8 cellular contexts compared by ENCODE assay signal in the genomic region with DNA sequence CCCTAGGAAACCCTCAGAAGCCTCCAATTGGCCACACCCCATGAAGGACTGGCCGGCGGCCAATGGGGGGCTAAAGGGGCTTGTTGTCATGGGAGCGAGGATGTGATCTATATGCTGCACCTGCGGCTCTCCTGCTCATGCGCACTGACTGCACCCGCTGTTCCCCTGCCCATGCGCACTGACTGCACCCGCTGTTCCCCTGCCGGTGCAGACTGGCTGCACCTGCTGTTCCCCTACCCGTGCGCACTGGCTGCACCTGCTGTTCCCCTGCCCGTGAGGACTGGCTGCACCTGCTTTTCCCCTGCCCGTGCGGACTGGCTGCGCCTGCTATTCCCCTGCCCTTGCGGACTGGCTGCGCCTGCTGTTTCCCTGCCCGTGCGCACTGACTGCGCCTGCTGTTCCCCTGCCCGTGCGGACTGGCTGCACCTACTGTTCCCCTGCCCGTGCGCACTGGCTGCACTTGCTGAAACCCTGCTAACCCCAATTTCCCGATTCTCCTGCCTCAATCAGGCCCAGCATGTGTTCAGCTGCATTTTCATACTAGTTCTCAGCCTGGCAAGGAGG. TPM values are rescaled to one million over a fixed set of nuclear protein-coding genes. Genes with fewer than 3 reads are reported as not detected.
DNase-seq lines count a peak whose midpoint lies in the region; ATAC-seq and TF ChIP-seq lines count a peak whose summit lies in the region.

No MANE protein-coding gene starts in this region.

- TF ChIP-seq CTCF in GM12875 (IDR thresholded peaks at IDR 0.05; ENCODE audit: borderline replicate concordance, insufficient read depth, low read depth, low read length) (no peak), VCaP (conservative IDR thresholded peaks at IDR 0.05) (no peak), uterus (IDR thresholded peaks at IDR 0.05) (no peak)

- peaks cover 16% of the 10 kb centered on the region in 2 donors for H3K27me3 Mint-ChIP-seq in stimulated activated naive B cell treated with anti-CD40 and anti-IgM and Interleukin-4, amounts not matched to agents 10 μg/mL and 1 μg/mL and 100 μg/mL, for 72 hours

- H3K9me3 ChIP-seq in uterus: no peaks in the 10 kb centered on the region

- peak overlapping the region; percentile 81 to 83 for H3K4me3 Mint-ChIP-seq in stimulated activated naive B cell treated with anti-CD40 and anti-IgM and Interleukin-4, amounts not matched to agents 10 μg/mL and 1 μg/mL and 100 μg/mL, for 72 hours

- intact Hi-C loops in uterus (cut with DNase I; ENCODE audit: low total_unique reads): no loop called here

- peak; percentile 95 for ATAC-seq in HG02642 (IDR thresholded peaks at IDR 0.05; ENCODE audit: poor library complexity, unreplicated experiment)
- peak; percentile 95 for ATAC-seq in stimulated activated naive B cell treated with anti-CD40 and anti-IgM and Interleukin-4, amounts not matched to agents 10 μg/mL and 1 μg/mL and 100 μg/mL, for 72 hours (replicated peaks)

- H3K4me1 ChIP-seq in uterus: no peaks in the 10 kb centered on the region

- no peak overlapping the region for H3K27ac Mint-ChIP-seq in stimulated activated naive B cell treated with anti-CD40 and anti-IgM and Interleukin-4, amounts not matched to agents 10 μg/mL and 1 μg/mL and 100 μg/mL, for 72 hours

- H3K36me3 ChIP-seq in uterus: no peaks in the 10 kb centered on the region

- peaks cover 0 to 4% of the 10 kb centered on the region in 2 donors for H3K27me3 ChIP-seq in uterus

- no peaks in the 10 kb centered on the region for H3K9me3 Mint-ChIP-seq in stimulated activated naive B cell treated with anti-CD40 and anti-IgM and Interleukin-4, amounts not matched to agents 10 μg/mL and 1 μg/mL and 100 μg/mL, for 72 hours

- peaks cover 23 to 30% of the 10 kb centered on the region in 2 donors for H3K4me1 Mint-ChIP-seq in stimulated activated naive B cell treated with anti-CD40 and anti-IgM and Interleukin-4, amounts not matched to agents 10 μg/mL and 1 μg/mL and 100 μg/mL, for 72 hours

- H3K27ac ChIP-seq in VCaP (peak overlapping the region; percentile 58), uterus (no peak overlapping the region)

- DNase-seq in NCI-H1436 (lab: John Stamatoyannopoulos, UW) (peak; percentile 100), mucosa of gallbladder (ENCODE audit: low spot score) (peak; percentile 25), uterus (no peak)
- DNase-seq in central memory CD4-positive, alpha-beta T cell: peak; percentile 36
- peak; percentile 75 for DNase-seq in stimulated activated naive B cell treated with anti-CD40 and anti-IgM and Interleukin-4, amounts not matched to agents 10 μg/mL and 1 μg/mL and 100 μg/mL, for 72 hours

- no peaks in the 10 kb centered on the region for H3K36me3 Mint-ChIP-seq in stimulated activated naive B cell treated with anti-CD40 and anti-IgM and Interleukin-4, amounts not matched to agents 10 μg/mL and 1 μg/mL and 100 μg/mL, for 72 hours

- no peak for TF ChIP-seq POLR2A in uterus (IDR thresholded peaks at IDR 0.05)

- H3K4me3 ChIP-seq in GM12875 (ENCODE audit: low read depth, low read length) (peak overlapping the region; percentile 49), uterus (no peak overlapping the region)

RNA-seq across cellular contexts. Expression of a gene that starts 16.8 kb away (rescaled TPM):
- total RNA-seq in mucosa of gallbladder: 46.4 TPM
- 10 to 100 TPM; 20.5 to 40.3 (median 35.0) TPM for total RNA-seq in uterus

RNA-seq across cellular contexts. Expression of a gene that starts 46.4 kb away (rescaled TPM):
- total RNA-seq in mucosa of gallbladder (0.29 TPM), uterus (under 1 TPM in 1 of 4 donors, not detected in 3; 0.28 TPM)

Comparison
In these comparisons a context has a peak if more than half of its experiments do, and no peak if none do; other contexts are left out.
1. DNase-seq: peak in NCI-H1436 (single experiment), central memory CD4-positive, alpha-beta T cell (single experiment), mucosa of gallbladder (single experiment) and stimulated activated naive B cell treated with anti-CD40 and anti-IgM and Interleukin-4, amounts not matched to agents 10 μg/mL and 1 μg/mL and 100 μg/mL, for 72 hours (single experiment); none in uterus (0 of 2).